Comparison of ENCODE assay signal across 1 cellular context in the genomic region with DNA sequence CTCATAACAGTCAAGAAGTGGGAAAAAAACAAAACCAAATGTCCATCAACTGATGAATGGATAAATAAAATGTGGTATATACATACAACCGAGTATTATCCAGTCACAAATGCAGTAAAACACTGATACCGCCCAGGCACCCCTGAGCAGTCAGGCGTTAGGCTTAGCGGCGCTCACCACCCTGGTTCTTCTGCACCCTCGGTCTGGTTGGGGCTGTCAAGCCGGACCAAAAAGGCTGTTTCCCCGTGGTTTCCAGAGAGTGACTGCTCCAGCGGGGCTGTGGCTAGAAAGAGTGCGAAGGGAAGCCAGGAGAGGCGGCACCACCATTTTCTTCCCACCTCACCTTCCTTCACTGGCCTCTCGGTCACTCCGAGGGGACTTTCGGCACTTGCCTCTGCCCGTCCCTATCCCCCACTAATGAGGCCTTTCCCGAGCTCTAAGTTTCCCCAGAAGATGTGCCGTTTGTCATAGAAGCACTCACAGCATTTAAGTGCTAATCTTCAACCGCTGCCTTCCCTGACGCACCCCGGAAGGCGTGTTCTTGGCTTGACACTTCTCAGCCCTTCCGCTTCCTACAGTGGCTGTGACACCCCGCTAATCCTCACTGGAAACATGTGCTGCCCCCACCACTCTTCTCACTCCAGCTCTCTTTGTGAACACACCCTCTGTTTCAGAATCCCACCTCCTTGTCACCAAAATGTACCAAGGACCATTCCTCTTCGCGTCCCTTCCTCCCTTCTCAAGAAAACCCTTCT.
TF ChIP-seq lines count a peak whose summit lies in the region.

No MANE protein-coding gene starts in this region.

TF ChIP-seq in HEK293T, 16 proteins besides CTCF, POLR2A, EP300 and RAD21 (continued from another document):
- TF ChIP-seq ARNT (IDR thresholded peaks at IDR 0.05) (no peak), NFRKB (IDR thresholded peaks at IDR 0.05) (no peak), CTBP1 (IDR thresholded peaks at IDR 0.05; ENCODE audit: borderline replicate concordance) (no peak), ELF4 (IDR thresholded peaks at IDR 0.05) (no peak), BHLHE40 (IDR thresholded peaks at IDR 0.05; ENCODE audit: borderline replicate concordance) (no peak), SUZ12 (IDR thresholded peaks at IDR 0.05) (no peak)
- TF ChIP-seq, protein P1, sequence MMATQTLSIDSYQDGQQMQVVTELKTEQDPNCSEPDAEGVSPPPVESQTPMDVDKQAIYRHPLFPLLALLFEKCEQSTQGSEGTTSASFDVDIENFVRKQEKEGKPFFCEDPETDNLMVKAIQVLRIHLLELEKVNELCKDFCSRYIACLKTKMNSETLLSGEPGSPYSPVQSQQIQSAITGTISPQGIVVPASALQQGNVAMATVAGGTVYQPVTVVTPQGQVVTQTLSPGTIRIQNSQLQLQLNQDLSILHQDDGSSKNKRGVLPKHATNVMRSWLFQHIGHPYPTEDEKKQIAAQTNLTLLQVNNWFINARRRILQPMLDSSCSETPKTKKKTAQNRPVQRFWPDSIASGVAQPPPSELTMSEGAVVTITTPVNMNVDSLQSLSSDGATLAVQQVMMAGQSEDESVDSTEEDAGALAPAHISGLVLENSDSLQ (IDR thresholded peaks at IDR 0.05): no peak
